In the genomic region with DNA sequence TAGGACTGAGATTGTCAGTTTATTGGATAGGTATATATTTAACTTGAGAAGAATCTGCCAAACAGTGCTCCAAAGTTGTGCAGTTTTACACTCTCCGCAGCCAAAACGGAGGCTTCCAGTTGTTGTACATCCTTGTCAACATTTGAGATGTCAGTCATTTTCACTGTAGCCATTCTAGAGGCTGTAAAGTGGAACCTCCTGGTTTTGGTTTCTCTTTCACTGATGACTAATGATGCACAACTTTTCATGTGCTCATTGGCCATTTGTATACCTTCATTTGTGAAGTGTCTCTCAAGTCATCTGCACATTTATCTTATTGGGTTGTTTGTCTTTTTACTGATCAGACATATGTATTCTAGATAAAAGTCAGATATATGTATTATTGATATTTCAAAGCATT, we compare ENCODE assay signal across 11 cellular contexts. TPM values are rescaled to one million over a fixed set of nuclear protein-coding genes. Genes with fewer than 3 reads are reported as not detected.
DNase-seq lines count a peak whose midpoint lies in the region; ATAC-seq lines count a peak whose summit lies in the region.
"Not testable (repeated sequence)": the region's sequence is repeated elsewhere in the genome, so short reads cannot be mapped to it uniquely, and the experiment has no call there.
"Had no signal": no experiment of that assay in that cellular context is flagged by ENCODE, and none has a peak within 500 bp of the region (broad histone marks: within the 10 kb centered on the region; RNA-seq: fewer than 3 reads in every experiment).

No MANE protein-coding gene starts in this region.

- H3K4me3 Mint-ChIP-seq in activated CD4-positive, alpha-beta T cell treated with anti-CD3 and anti-CD28 coated beads, Interleukin-2, amount 10 ng/mL, durations not matched to agents 7 days and 5 days; effector memory CD8-positive, alpha-beta T cell: not testable (repeated sequence)
- peak overlapping the region in 1 of 2 donors; percentile 22 for H3K4me3 Mint-ChIP-seq in stimulated activated naive CD8-positive, alpha-beta T cell treated with anti-CD3 and anti-CD28 coated beads, Interleukin-15, amount 100 ng/mL, for 72 hours

- H3K9me3 Mint-ChIP-seq in activated CD4-positive, alpha-beta T cell treated with anti-CD3 and anti-CD28 coated beads, Interleukin-2, amount 10 ng/mL, durations not matched to agents 7 days and 5 days; effector memory CD8-positive, alpha-beta T cell; stimulated activated naive CD8-positive, alpha-beta T cell treated with anti-CD3 and anti-CD28 coated beads, Interleukin-15, amount 100 ng/mL, for 72 hours: not testable (repeated sequence)

- H3K4me1 Mint-ChIP-seq in activated CD4-positive, alpha-beta T cell treated with anti-CD3 and anti-CD28 coated beads, Interleukin-2, amount 10 ng/mL, durations not matched to agents 7 days and 5 days; effector memory CD8-positive, alpha-beta T cell (ENCODE audit: low read depth in 2 of 2); stimulated activated naive CD8-positive, alpha-beta T cell treated with anti-CD3 and anti-CD28 coated beads, Interleukin-15, amount 100 ng/mL, for 72 hours: not testable (repeated sequence)

- CTCF ChIA-PET in activated CD4-positive, alpha-beta T cell treated with anti-CD3 and anti-CD28 coated beads, Interleukin-2, amount 10 ng/mL, durations not matched to agents 7 days and 5 days (lab: Charles Lee): not testable (repeated sequence)

- POLR2A ChIA-PET in activated CD4-positive, alpha-beta T cell treated with anti-CD3 and anti-CD28 coated beads, Interleukin-2, amount 10 ng/mL, durations not matched to agents 7 days and 5 days (lab: Charles Lee): not testable (repeated sequence)

- DNase-seq in activated CD4-positive, alpha-beta T cell treated with anti-CD3 and anti-CD28 coated beads, Interleukin-2, amount 10 ng/mL, durations not matched to agents 7 days and 5 days: peak; percentile 23
- DNase-seq in effector memory CD8-positive, alpha-beta T cell; stimulated activated naive CD8-positive, alpha-beta T cell treated with anti-CD3 and anti-CD28 coated beads, Interleukin-15, amount 100 ng/mL, for 72 hours: not testable (repeated sequence)

- ATAC-seq in GM18861 (IDR thresholded peaks at IDR 0.05; ENCODE audit: unreplicated experiment): peak; percentile 77
- ATAC-seq in GM19463 (IDR thresholded peaks at IDR 0.05; ENCODE audit: unreplicated experiment): peak; percentile 82
- ATAC-seq in GM21825 (IDR thresholded peaks at IDR 0.05; ENCODE audit: unreplicated experiment): peak; percentile 67
- peak; percentile 58 for ATAC-seq in HG02938 (IDR thresholded peaks at IDR 0.05; ENCODE audit: unreplicated experiment)
- peak; percentile 52 for ATAC-seq in HG03457 (IDR thresholded peaks at IDR 0.05; ENCODE audit: unreplicated experiment)
- peak; percentile 43 for ATAC-seq in effector memory CD8-positive, alpha-beta T cell (replicated peaks)
- ATAC-seq in stimulated activated naive CD8-positive, alpha-beta T cell treated with anti-CD3 and anti-CD28 coated beads, Interleukin-15, amount 100 ng/mL, for 72 hours: peak; percentile 75

- not testable (repeated sequence) for H3K36me3 Mint-ChIP-seq in activated CD4-positive, alpha-beta T cell treated with anti-CD3 and anti-CD28 coated beads, Interleukin-2, amount 10 ng/mL, durations not matched to agents 7 days and 5 days (ENCODE audit: low read depth); effector memory CD8-positive, alpha-beta T cell (ENCODE audit: insufficient read depth)

- H3K27me3 Mint-ChIP-seq in activated CD4-positive, alpha-beta T cell treated with anti-CD3 and anti-CD28 coated beads, Interleukin-2, amount 10 ng/mL, durations not matched to agents 7 days and 5 days; effector memory CD8-positive, alpha-beta T cell; stimulated activated naive CD8-positive, alpha-beta T cell treated with anti-CD3 and anti-CD28 coated beads, Interleukin-15, amount 100 ng/mL, for 72 hours: not testable (repeated sequence)

- not testable (repeated sequence) for H3K27ac Mint-ChIP-seq in activated CD4-positive, alpha-beta T cell treated with anti-CD3 and anti-CD28 coated beads, Interleukin-2, amount 10 ng/mL, durations not matched to agents 7 days and 5 days; effector memory CD8-positive, alpha-beta T cell; stimulated activated naive CD8-positive, alpha-beta T cell treated with anti-CD3 and anti-CD28 coated beads, Interleukin-15, amount 100 ng/mL, for 72 hours

RNA-seq across cellular contexts. Expression of gene SYT15B, which starts 22.5 kb away (rescaled TPM):
- total RNA-seq in activated CD4-positive, alpha-beta T cell treated with anti-CD3 and anti-CD28 coated beads, Interleukin-2, amount 10 ng/mL, durations not matched to agents 7 days and 5 days: under 1 TPM; 0.17 to 0.19 TPM
- total RNA-seq: activated CD4-positive, alpha-beta T cell treated with anti-CD3 and anti-CD28 coated beads, Interleukin-2, amount 10 ng/mL, durations not matched to agents 24 days and 14 days; frontal cortex; hepatocyte had no signal
